22 cellular contexts compared by ENCODE assay signal in genomic region chr18:25425030-25425429, GRCh38.
DNase-seq lines count a peak whose midpoint lies in the region; ATAC-seq and TF ChIP-seq lines count a peak whose summit lies in the region.
"Had no signal": no experiment of that assay in that cellular context is flagged by ENCODE, and none has a peak within 500 bp of the region (broad histone marks: within the 10 kb centered on the region; RNA-seq: fewer than 3 reads in every experiment).

No MANE protein-coding gene starts in this region.

- no peak overlapping the region for H3K27ac Mint-ChIP-seq in activated naive CD4-positive, alpha-beta T cell treated with anti-CD3 and anti-CD28 coated beads for 36 hours
- H3K27ac Mint-ChIP-seq: CD4-positive, alpha-beta T cell; H9 had no signal

- no peaks in the 10 kb centered on the region for H3K36me3 ChIP-seq in SU-DHL-6 (ENCODE audit: low read length)
- H3K36me3 ChIP-seq: BE2C had no signal

- no peaks in the 10 kb centered on the region for H3K9me2 ChIP-seq in SU-DHL-6 (replicated peaks; ENCODE audit: insufficient read depth, low read length)

- H3K79me2 ChIP-seq in SU-DHL-6 (ENCODE audit: insufficient read depth, low read length): no peaks in the 10 kb centered on the region

- H3K27ac ChIP-seq in SU-DHL-6 (ENCODE audit: low read depth, low read length): no peak overlapping the region
- H3K27ac ChIP-seq: HL-60, RWPE1 had no signal

- H3K4me2 ChIP-seq in SU-DHL-6 (ENCODE audit: low read depth, low read length, poor library complexity, severe bottlenecking): no peak overlapping the region

- no peaks in the 10 kb centered on the region for H4K20me1 ChIP-seq in SU-DHL-6 (ENCODE audit: low read depth, low read length)

- no peaks in the 10 kb centered on the region for H3K36me3 Mint-ChIP-seq in activated naive CD4-positive, alpha-beta T cell treated with anti-CD3 and anti-CD28 coated beads for 36 hours (ENCODE audit: low read depth)

- no peaks in the 10 kb centered on the region for H3F3A ChIP-seq in SU-DHL-6 (ENCODE audit: insufficient read depth)

- H3K27me3 Mint-ChIP-seq in activated naive CD4-positive, alpha-beta T cell treated with anti-CD3 and anti-CD28 coated beads for 36 hours (ENCODE audit: low read depth): peaks cover 7% of the 10 kb centered on the region

- H3K4me3 ChIP-seq in SU-DHL-6 (ENCODE audit: insufficient read depth, low read length, poor library complexity, severe bottlenecking): no peak overlapping the region

- H3K27me3 ChIP-seq in SU-DHL-6 (ENCODE audit: low read length): no peaks in the 10 kb centered on the region
- H3K27me3 ChIP-seq: BE2C had no signal

- no peak for ATAC-seq in GM19328 (IDR thresholded peaks at IDR 0.05; ENCODE audit: unreplicated experiment)
- ATAC-seq: PC-3 had no signal

- peak overlapping the region; percentile 1 for H2AFZ ChIP-seq in SU-DHL-6 (ENCODE audit: low read depth, low read length, severe bottlenecking)

- H3K9me3 ChIP-seq in SU-DHL-6 (ENCODE audit: insufficient read depth, low read length): no peaks in the 10 kb centered on the region
- H3K9me3 ChIP-seq: BE2C, Caco-2 had no signal

- POLR2A ChIA-PET in HEK293T (lab: Yijun Ruan, JAX): no interaction called here

- H3K4me1 Mint-ChIP-seq in activated naive CD4-positive, alpha-beta T cell treated with anti-CD3 and anti-CD28 coated beads for 36 hours (ENCODE audit: low read depth): no peaks in the 10 kb centered on the region

- no peak for TF ChIP-seq CTCF in SU-DHL-6 (IDR thresholded peaks at IDR 0.05; ENCODE audit: insufficient read depth, low read length, poor library complexity, severe bottlenecking)

- H3K9me3 Mint-ChIP-seq in activated naive CD4-positive, alpha-beta T cell treated with anti-CD3 and anti-CD28 coated beads for 36 hours: peaks cover 3% of the 10 kb centered on the region
- H3K9me3 Mint-ChIP-seq: CD4-positive, alpha-beta T cell had no signal

- peak; percentile 13 for DNase-seq in AG20443 (ENCODE audit: low spot score)
- peak; percentile 54 for DNase-seq in HEK293T (ENCODE audit: extremely low spot score)
- DNase-seq in islet precursor cell: peak; percentile 68
- DNase-seq in NCI-H446 (lab: John Stamatoyannopoulos, UW): no peak
- no peak for DNase-seq in activated naive CD4-positive, alpha-beta T cell treated with anti-CD3 and anti-CD28 coated beads for 36 hours
- no peak for DNase-seq in NCI-H2081 treated with DMSO at 0.1 percent for 48 hours (lab: John Stamatoyannopoulos, UW)
- DNase-seq: BE2C; Caco-2; CD4-positive, alpha-beta T cell; H9; Kasumi-1; NCI-H1092 treated with DMSO at 0.1 percent for 48 hours; NCI-H146; NCI-H2029 treated with DMSO at 0.1 percent for 48 hours; NCI-H446 treated with DMSO at 0.1 percent for 48 hours; NCI-H748 treated with DMSO at 0.1 percent for 48 hours; PC-3; SIG-M5 had no signal

- intact Hi-C loops in activated naive CD4-positive, alpha-beta T cell treated with anti-CD3 and anti-CD28 coated beads for 36 hours (cut with micrococcal nuclease): no loop called here

- CTCF ChIA-PET in HEK293T (lab: Yijun Ruan, JAX): no interaction called here
- CTCF ChIA-PET in activated naive CD4-positive, alpha-beta T cell treated with anti-CD3 and anti-CD28 coated beads for 36 hours (lab: Charles Lee): no interaction called here

- H3K9ac ChIP-seq in SU-DHL-6 (ENCODE audit: low read length): no peak overlapping the region

- H3K4me3 Mint-ChIP-seq in activated naive CD4-positive, alpha-beta T cell treated with anti-CD3 and anti-CD28 coated beads for 36 hours: no peak overlapping the region
- H3K4me3 Mint-ChIP-seq: CD4-positive, alpha-beta T cell; H9 had no signal

TF ChIP-seq in HEK293T, 16 proteins besides CTCF, POLR2A, EP300 and RAD21:
- TF ChIP-seq HDGF (IDR thresholded peaks at IDR 0.05; ENCODE audit: borderline replicate concordance) (no peak), NFRKB (IDR thresholded peaks at IDR 0.05) (no peak), BHLHE40 (IDR thresholded peaks at IDR 0.05; ENCODE audit: borderline replicate concordance) (no peak), FOXM1 (IDR thresholded peaks at IDR 0.05; ENCODE audit: borderline replicate concordance) (no peak), TARDBP (IDR thresholded peaks at IDR 0.05) (no peak), SP1 (IDR thresholded peaks at IDR 0.05) (no peak), SUZ12 (IDR thresholded peaks at IDR 0.05) (no peak), ZNF384 (IDR thresholded peaks at IDR 0.05) (no peak), FOXK2 (IDR thresholded peaks at IDR 0.05) (peak; percentile 70; the same call in 1 of the 2 replicates), PKNOX1 (IDR thresholded peaks at IDR 0.05) (peak; percentile 80), ELF4 (IDR thresholded peaks at IDR 0.05) (no peak), ARNT (IDR thresholded peaks at IDR 0.05) (no peak), FOXA1 (IDR thresholded peaks at IDR 0.05) (no peak), L3MBTL2 (conservative IDR thresholded peaks at IDR 0.05) (no peak; the same call in 1 of the 2 replicates), LEF1 (IDR thresholded peaks at IDR 0.05; ENCODE audit: borderline replicate concordance) (no peak), CTBP1 (IDR thresholded peaks at IDR 0.05; ENCODE audit: borderline replicate concordance) (0 out of 2 replicates have a peak, but pooled peaks have one; percentile 13)

Comparison
In these comparisons a context has a peak if more than half of its experiments do, and no peak if none do; other contexts are left out.
1. DNase-seq: peak in AG20443 (single experiment), HEK293T (single experiment) and islet precursor cell (single experiment); none in NCI-H446 (0 of 2), activated naive CD4-positive, alpha-beta T cell treated with anti-CD3 and anti-CD28 coated beads for 36 hours (single experiment) and NCI-H2081 treated with DMSO at 0.1 percent for 48 hours (single experiment).